1 cellular context compared by ENCODE assay signal in the genomic region with DNA sequence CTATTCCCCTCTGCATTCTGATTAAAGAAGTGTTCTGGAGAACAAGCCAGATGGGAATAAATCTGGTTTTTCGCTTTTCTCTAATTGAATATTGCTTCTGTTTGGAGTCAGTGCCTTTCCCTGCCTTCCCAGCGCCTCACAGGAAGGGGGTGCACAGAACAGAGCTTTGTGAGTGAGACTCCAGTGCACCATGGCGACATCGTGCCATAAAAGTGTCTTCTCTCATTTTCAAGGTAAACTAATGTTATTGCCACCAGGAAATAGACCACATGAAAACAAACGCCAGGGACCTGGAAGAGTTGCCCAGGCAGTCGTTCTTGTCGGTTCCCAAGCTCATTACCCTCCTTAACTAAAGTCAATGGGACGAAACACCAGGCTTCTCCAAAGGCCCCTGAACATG.
TF ChIP-seq lines count a peak whose summit lies in the region.

No MANE protein-coding gene starts in this region.

TF ChIP-seq in GM23338, 12 proteins besides CTCF, POLR2A, EP300 and RAD21 (continued from another document):
- TF ChIP-seq ZNF114 (CRISPR knock-in tag; IDR thresholded peaks at IDR 0.05) (no peak), STAT1 (IDR thresholded peaks at IDR 0.05; ENCODE audit: unreplicated experiment) (no peak), CREB1 (CRISPR knock-in tag; IDR thresholded peaks at IDR 0.05; ENCODE audit: low read depth) (no peak), ZNF331 (CRISPR knock-in tag; IDR thresholded peaks at IDR 0.05; ENCODE audit: low read depth) (no peak), NANOG (IDR thresholded peaks at IDR 0.05; ENCODE audit: borderline replicate concordance) (no peak), EZH2phosphoT487 (IDR thresholded peaks at IDR 0.05; ENCODE audit: unreplicated experiment) (no peak), EZH2 (IDR thresholded peaks at IDR 0.05; ENCODE audit: low read depth, unreplicated experiment) (no peak)
- TF ChIP-seq, protein P1, sequence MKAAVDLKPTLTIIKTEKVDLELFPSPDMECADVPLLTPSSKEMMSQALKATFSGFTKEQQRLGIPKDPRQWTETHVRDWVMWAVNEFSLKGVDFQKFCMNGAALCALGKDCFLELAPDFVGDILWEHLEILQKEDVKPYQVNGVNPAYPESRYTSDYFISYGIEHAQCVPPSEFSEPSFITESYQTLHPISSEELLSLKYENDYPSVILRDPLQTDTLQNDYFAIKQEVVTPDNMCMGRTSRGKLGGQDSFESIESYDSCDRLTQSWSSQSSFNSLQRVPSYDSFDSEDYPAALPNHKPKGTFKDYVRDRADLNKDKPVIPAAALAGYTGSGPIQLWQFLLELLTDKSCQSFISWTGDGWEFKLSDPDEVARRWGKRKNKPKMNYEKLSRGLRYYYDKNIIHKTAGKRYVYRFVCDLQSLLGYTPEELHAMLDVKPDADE (IDR thresholded peaks at IDR 0.05) = no peak
